In genomic region chr3:9439331-9439730, GRCh38 we compare ENCODE assay signal across 26 cellular contexts. TPM values are rescaled to one million over a fixed set of nuclear protein-coding genes. Genes with fewer than 3 reads are reported as not detected.
DNase-seq lines count a peak whose midpoint lies in the region; TF ChIP-seq lines count a peak whose summit lies in the region.
"Had no signal": no experiment of that assay in that cellular context is flagged by ENCODE, and none has a peak within 500 bp of the region (broad histone marks: within the 10 kb centered on the region; RNA-seq: fewer than 3 reads in every experiment).

No MANE protein-coding gene starts in this region.

- H3K27me3 ChIP-seq in mesenchymal stem cell (ENCODE audit: control insufficient read depth in 1 of 2, insufficient read depth in 1 of 2, low read length in 2 of 2) (no peaks in the 10 kb centered on the region), PC-9 (ENCODE audit: insufficient read depth, low read depth) (no peaks in the 10 kb centered on the region), sigmoid colon (no peaks in the 10 kb centered on the region)
- H3K27me3 ChIP-seq: adrenal gland, esophagus muscularis mucosa, tibial nerve had no signal

- H2BK15ac ChIP-seq in mesenchymal stem cell (ENCODE audit: low read depth, poor library complexity, severe bottlenecking), result no peak overlapping the region

- no peak overlapping the region for H2BK5ac ChIP-seq in mesenchymal stem cell (ENCODE audit: low read depth, low read length, poor library complexity, severe bottlenecking)

- intact Hi-C loops in PC-9 (cut with micrococcal nuclease; ENCODE audit: unreplicated experiment), result no loop called here
- intact Hi-C loops in sigmoid colon (cut with DNase I), result no loop called here

- H3K36me3 ChIP-seq in mesenchymal stem cell (ENCODE audit: control insufficient read depth in 1 of 2, insufficient read depth in 2 of 2, low read depth in 1 of 2, low read length in 2 of 2), result peaks cover 26 to 97% of the 10 kb centered on the region in 2 experiments
- peaks cover 85% of the 10 kb centered on the region for H3K36me3 ChIP-seq in PC-9 (ENCODE audit: low read depth)
- H3K36me3 ChIP-seq in sigmoid colon, result peaks cover 55 to 95% (median 69%) of the 10 kb centered on the region in 4 donors

- H3K9me2 ChIP-seq in PC-9 (ENCODE audit: insufficient read depth), result no peaks in the 10 kb centered on the region

- no peak overlapping the region for H3K14ac ChIP-seq in mesenchymal stem cell (ENCODE audit: low read length in 2 of 2)

- no peak overlapping the region for H3K18ac ChIP-seq in mesenchymal stem cell (ENCODE audit: low read depth in 1 of 2, low read length in 2 of 2)

- no peak for TF ChIP-seq EP300 in sigmoid colon (IDR thresholded peaks at IDR 0.05)

- no peak overlapping the region for H3K4ac ChIP-seq in mesenchymal stem cell (ENCODE audit: low read depth in 1 of 2, low read length in 2 of 2)

- BruUV-seq in PC-9 (replicated peaks; lab: Mats Ljungman, UMichigan), result no TSS peak

- no peak for TF ChIP-seq CTCF in PC-9 (conservative IDR thresholded peaks at IDR 0.05)
- no peak for TF ChIP-seq CTCF in sigmoid colon (IDR thresholded peaks at IDR 0.05)

- CTCF ChIA-PET in PC-9 (lab: Charles Lee), result no interaction called here

- H2AFZ ChIP-seq in mesenchymal stem cell (ENCODE audit: low read depth, low read length) (no peak overlapping the region), PC-9 (no peak overlapping the region)

- no peak overlapping the region for H4K91ac ChIP-seq in mesenchymal stem cell (ENCODE audit: low read length)

- no peaks in the 10 kb centered on the region for H3K4me1 ChIP-seq in mesenchymal stem cell (ENCODE audit: control insufficient read depth, insufficient read depth, low read depth, low read length)
- H3K4me1 ChIP-seq in PC-9 (replicated peaks; ENCODE audit: insufficient read depth), result no peaks in the 10 kb centered on the region
- peaks cover 0 to 23% (median 5%) of the 10 kb centered on the region in 4 donors for H3K4me1 ChIP-seq in sigmoid colon

- DNase-seq in NCI-H2196 (lab: John Stamatoyannopoulos, UW; ENCODE audit: unreplicated experiment) (peak; percentile 9), NCI-H2196 treated with DMSO at 0.1 percent for 48 hours (lab: John Stamatoyannopoulos, UW; ENCODE audit: unreplicated experiment) (no peak), NCI-H2029 (lab: John Stamatoyannopoulos, UW) (peak; percentile 82), amniotic epithelial cell (ENCODE audit: low read depth) (peak; percentile 9), mesenchymal stem cell (peak; percentile 41), PC-9 (no peak), sigmoid colon (no peak)
- no peak for DNase-seq in stimulated activated CD4-positive, alpha-beta T cell treated with anti-CD3 and anti-CD28 coated beads, Interleukin-1b, Interleukin-23, amount 100 ng/mL, for 48 hours
- DNase-seq: activated CD4-positive, alpha-beta T cell treated with anti-CD3 and anti-CD28 coated beads, Interleukin-2, amount 10 ng/mL, durations not matched to agents 24 days and 14 days; activated CD8-positive, alpha-beta memory T cell treated with anti-CD3 and anti-CD28 coated beads, Interleukin-2, amount 50 U/mL, for 4 hours; activated effector memory CD4-positive, alpha-beta T cell treated with Interleukin-2 at 50 U/mL for 16 hours; adrenal gland; AML-193; caudate nucleus; H9; MV-4-11; NCI-H1694 treated with DMSO at 0.1 percent for 48 hours; NCI-H774; posterior cingulate gyrus; stimulated activated CD4-positive, alpha-beta T cell treated with anti-CD3 and anti-CD28 coated beads, Interleukin-4, amount 100 ng/mL, for 1 hour; T-helper 1 cell had no signal

- peaks cover 71% of the 10 kb centered on the region for H4K20me1 ChIP-seq in PC-9 (ENCODE audit: insufficient read depth)

- no peak overlapping the region for H3K23ac ChIP-seq in mesenchymal stem cell (ENCODE audit: low read length in 2 of 2)

- H3K9ac ChIP-seq in mesenchymal stem cell (ENCODE audit: low read length), result no peak overlapping the region
- H3K9ac ChIP-seq: KMS-11 had no signal

- no peak overlapping the region for H4K8ac ChIP-seq in mesenchymal stem cell (ENCODE audit: low read length)

- H3K79me2 ChIP-seq in PC-9 (ENCODE audit: low read depth), result peaks cover 19% of the 10 kb centered on the region

- no peak overlapping the region for H3K4me3 ChIP-seq in mesenchymal stem cell (ENCODE audit: insufficient read depth in 1 of 2, low read depth in 1 of 2, low read length in 2 of 2)
- no peak overlapping the region for H3K4me3 ChIP-seq in PC-9
- H3K4me3 ChIP-seq in sigmoid colon, result no peak overlapping the region
- H3K4me3 ChIP-seq: adrenal gland, esophagus muscularis mucosa, skin epidermis, tibial nerve had no signal

- peaks cover 52% of the 10 kb centered on the region; the same call in 1 of the 2 replicates for H3F3A ChIP-seq in PC-9 (ENCODE audit: insufficient read depth, low read depth)

- no peak overlapping the region for H2BK12ac ChIP-seq in mesenchymal stem cell (ENCODE audit: low read length in 2 of 2)

- POLR2A ChIA-PET in PC-9 (lab: Charles Lee; ENCODE audit: unreplicated experiment), result no interaction called here

- H3K4me2 ChIP-seq in mesenchymal stem cell (ENCODE audit: low read length, poor library complexity, severe bottlenecking) (no peak overlapping the region), PC-9 (no peak overlapping the region)
- H3K4me2 ChIP-seq: KMS-11 had no signal

- H3K9me3 ChIP-seq in mesenchymal stem cell (ENCODE audit: control insufficient read depth, low read length), result no peaks in the 10 kb centered on the region
- no peaks in the 10 kb centered on the region for H3K9me3 ChIP-seq in PC-9 (ENCODE audit: insufficient read depth, low read depth)
- H3K9me3 ChIP-seq in sigmoid colon, result no peaks in the 10 kb centered on the region
- H3K9me3 ChIP-seq: adrenal gland, esophagus muscularis mucosa, tibial nerve had no signal

- H2AK5ac ChIP-seq in mesenchymal stem cell (ENCODE audit: low read length, severe bottlenecking), result no peak overlapping the region

- H2BK120ac ChIP-seq in mesenchymal stem cell (ENCODE audit: low read depth, low read length), result no peak overlapping the region

- peaks cover 12% of the 10 kb centered on the region for H3K79me1 ChIP-seq in mesenchymal stem cell (replicated peaks; ENCODE audit: low read length, poor library complexity, severe bottlenecking)

- H3K27ac ChIP-seq in mesenchymal stem cell (ENCODE audit: low read length, poor library complexity, severe bottlenecking) (no peak overlapping the region), PC-9 (no peak overlapping the region), sigmoid colon (no peak overlapping the region)
- H3K27ac ChIP-seq: 22Rv1, adrenal gland, esophagus muscularis mucosa, KMS-11, skin epidermis, tibial nerve had no signal

- WGBS in mesenchymal stem cell, result 7% methylated on average over 1 of the region's 1 CpG
- 16 to 60% methylated on average over 1 of the region's 1 CpG for WGBS in sigmoid colon, 2 donors

- no peak for TF ChIP-seq POLR2A in sigmoid colon (IDR thresholded peaks at IDR 0.05)

RNA-seq across cellular contexts. Expression of gene SETD5, which starts 41.9 kb away (rescaled TPM):
- polyA plus RNA-seq in mesenchymal stem cell (2013, experiment 1 of 2), result 83.9 TPM
- polyA plus RNA-seq in mesenchymal stem cell (2013, experiment 2 of 2), result 77.6 TPM
- 117 and 140 TPM in 2 replicates for total RNA-seq in PC-9 (2021)
- total RNA-seq in sigmoid colon, result 100 to 1,000 TPM in 1 of 4 donors, 10 to 100 TPM in 3; 69.9 to 149 (median 72.7) TPM
- 10 to 100 TPM in 2 of 3 donors, 1 to 10 TPM in 1; 8.6 to 44.7 (median 10.2) TPM for polyA plus RNA-seq in sigmoid colon

Comparison
In these comparisons a context has a peak if more than half of its experiments do, and no peak if none do; other contexts are left out.
1. DNase-seq: peak in NCI-H2196 (single experiment), NCI-H2029 (single experiment), amniotic epithelial cell (single experiment) and mesenchymal stem cell (single experiment); none in NCI-H2196 treated with DMSO at 0.1 percent for 48 hours (single experiment), stimulated activated CD4-positive, alpha-beta T cell treated with anti-CD3 and anti-CD28 coated beads, Interleukin-1b, Interleukin-23, amount 100 ng/mL, for 48 hours (single experiment), PC-9 (0 of 2) and sigmoid colon (single experiment).